ENCODE assay signal across 7 cellular contexts in the genomic region with DNA sequence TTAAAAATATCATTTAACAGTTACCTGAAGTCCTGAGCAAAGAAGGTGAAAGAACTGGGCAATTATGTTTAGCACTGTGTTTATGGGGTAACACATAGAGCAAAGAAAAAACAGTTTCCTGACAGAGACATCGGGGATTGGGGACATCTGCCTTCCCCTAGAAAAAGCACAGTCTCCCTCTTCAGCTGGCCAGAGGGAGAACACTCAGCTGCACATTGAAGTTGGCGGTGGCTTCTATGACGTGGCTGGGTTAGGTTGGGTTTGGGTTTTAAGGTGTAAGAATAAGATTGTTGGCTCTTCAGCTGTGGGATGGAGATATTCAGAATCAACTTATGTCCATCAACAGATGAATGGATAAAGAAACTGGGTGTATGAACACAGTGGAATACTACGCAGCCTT.
"Had no signal": no experiment of that assay in that cellular context is flagged by ENCODE, and none has a peak within 500 bp of the region (broad histone marks: within the 10 kb centered on the region; RNA-seq: fewer than 3 reads in every experiment).

No MANE protein-coding gene starts in this region.

- H3K4me2 ChIP-seq: KMS-11 had no signal

- DNase-seq: IMR-90, KBM-7, KG1 had no signal

- H3K4me3 Mint-ChIP-seq: IgD-negative memory B cell had no signal

- H3K4me1 Mint-ChIP-seq: IgD-negative memory B cell had no signal

- H3K27me3 Mint-ChIP-seq: IgD-negative memory B cell had no signal

- FAIRE-seq: HTR-8/SVneo had no signal

- H3K9ac ChIP-seq: KMS-11 had no signal

- H3K36me3 Mint-ChIP-seq: IgD-negative memory B cell had no signal

- H3K27ac ChIP-seq: HL-60, KMS-11 had no signal
